Comparison of ENCODE assay signal across 22 cellular contexts in genomic region chr13:110403721-110404120, GRCh38.
DNase-seq lines count a peak whose midpoint lies in the region; ATAC-seq and TF ChIP-seq lines count a peak whose summit lies in the region.
"Had no signal": no experiment of that assay in that cellular context is flagged by ENCODE, and none has a peak within 500 bp of the region (broad histone marks: within the 10 kb centered on the region; RNA-seq: fewer than 3 reads in every experiment).

No MANE protein-coding gene starts in this region.

- H3K9ac ChIP-seq in subcutaneous abdominal adipose tissue (ENCODE audit: low read length in 5 of 5): no peak overlapping the region

- peaks cover 0 to 5% of the 10 kb centered on the region in 2 donors for H3K36me3 ChIP-seq in muscle layer of duodenum (ENCODE audit: control insufficient read depth in 1 of 2, insufficient read depth in 2 of 2, low read length in 2 of 2)
- peaks cover 0 to 25% (median 6%) of the 10 kb centered on the region in 5 donors for H3K36me3 ChIP-seq in subcutaneous abdominal adipose tissue (ENCODE audit: control insufficient read depth in 5 of 5, insufficient read depth in 5 of 5, low read length in 5 of 5)
- H3K36me3 ChIP-seq: lower lobe of right lung, vagina had no signal

- H3K9me3 ChIP-seq in muscle layer of duodenum (ENCODE audit: control insufficient read depth in 1 of 2, low read length in 2 of 2) (no peaks in the 10 kb centered on the region), subcutaneous abdominal adipose tissue (ENCODE audit: control insufficient read depth in 5 of 5, low read length in 5 of 5) (no peaks in the 10 kb centered on the region)
- H3K9me3 ChIP-seq: lower lobe of right lung, vagina had no signal

- H3K4me3 ChIP-seq in coronary artery (no peak overlapping the region), muscle layer of duodenum (ENCODE audit: low read depth in 1 of 2, low read length in 2 of 2) (no peak overlapping the region), subcutaneous abdominal adipose tissue (ENCODE audit: low read depth in 1 of 5, low read length in 5 of 5) (no peak overlapping the region)
- H3K4me3 ChIP-seq: lower lobe of right lung, vagina had no signal

- H3K36me3 Mint-ChIP-seq in HFFc6 (ENCODE audit: low read depth): peaks cover 24% of the 10 kb centered on the region
- H3K36me3 Mint-ChIP-seq: activated CD4-positive, alpha-beta memory T cell treated with anti-CD3 and anti-CD28 coated beads for 36 hours; CD4-positive, CD25-positive, alpha-beta regulatory T cell had no signal

- H3K4me3 Mint-ChIP-seq in HFFc6: peak overlapping the region; percentile 58
- H3K4me3 Mint-ChIP-seq: activated CD4-positive, alpha-beta memory T cell treated with anti-CD3 and anti-CD28 coated beads for 36 hours; CD4-positive, CD25-positive, alpha-beta regulatory T cell had no signal

- H3K4me1 ChIP-seq in muscle layer of duodenum (ENCODE audit: control insufficient read depth in 1 of 2, insufficient read depth in 2 of 2, low read length in 2 of 2) (peaks cover 18 to 19% of the 10 kb centered on the region in 2 donors), subcutaneous abdominal adipose tissue (ENCODE audit: control insufficient read depth in 5 of 5, insufficient read depth in 5 of 5, low read length in 5 of 5) (peaks cover 12 to 68% (median 62%) of the 10 kb centered on the region in 5 donors)

- peak overlapping the region; percentile 89 for H3K27ac Mint-ChIP-seq in HFFc6
- H3K27ac Mint-ChIP-seq: activated CD4-positive, alpha-beta memory T cell treated with anti-CD3 and anti-CD28 coated beads for 36 hours; CD4-positive, CD25-positive, alpha-beta regulatory T cell had no signal

- DNase-seq in HFFc6 (peak; percentile 57), coronary artery (ENCODE audit: low spot score) (no peak), T-helper 9 cell (no peak), substantia nigra (lab: John Stamatoyannopoulos, UW) (no peak)
- DNase-seq: activated CD4-positive, alpha-beta memory T cell treated with anti-CD3 and anti-CD28 coated beads for 36 hours; activated CD4-positive, CD25-positive, alpha-beta regulatory T cell; amygdala; caudate nucleus; CD4-positive, CD25-positive, alpha-beta regulatory T cell; DMS153; erythroblast; islet precursor cell; Kasumi-1; lower lobe of right lung; NCI-H1048; NCI-H187; NCI-H69; stimulated activated CD4-positive, alpha-beta T cell treated with anti-CD3 and anti-CD28 coated beads, Interleukin-15, amount 100 ng/mL, for 24 hours had no signal

- H3K4me1 Mint-ChIP-seq in HFFc6 (ENCODE audit: low read depth): peaks cover 100% of the 10 kb centered on the region

- ATAC-seq in HG03280 (IDR thresholded peaks at IDR 0.05; ENCODE audit: unreplicated experiment): no peak
- ATAC-seq: lower lobe of right lung had no signal

- no peak for TF ChIP-seq CTCF in HFFc6 (IDR thresholded peaks at IDR 0.05)
- no peak for TF ChIP-seq CTCF in coronary artery (IDR thresholded peaks at IDR 0.05)

- H3K27me3 ChIP-seq in muscle layer of duodenum (ENCODE audit: low read depth, low read length) (no peaks in the 10 kb centered on the region), subcutaneous abdominal adipose tissue (ENCODE audit: control insufficient read depth in 5 of 5, insufficient read depth in 4 of 5, low read length in 5 of 5) (no peaks in the 10 kb centered on the region)
- H3K27me3 ChIP-seq: vagina had no signal

- peaks cover 3% of the 10 kb centered on the region for H3K27me3 Mint-ChIP-seq in HFFc6 (ENCODE audit: insufficient read depth)

- H3K27ac ChIP-seq in coronary artery (peak overlapping the region; percentile 82 to 98), muscle layer of duodenum (ENCODE audit: low read length) (peak overlapping the region; percentile 19), subcutaneous abdominal adipose tissue (ENCODE audit: low read depth, low read length) (peak overlapping the region; percentile 97), substantia nigra (ENCODE audit: low read depth, low read length, poor library complexity, severe bottlenecking) (no peak overlapping the region)
- H3K27ac ChIP-seq: lower lobe of right lung, vagina had no signal

- no peaks in the 10 kb centered on the region for H3K9me3 Mint-ChIP-seq in HFFc6
